In the genomic region with DNA sequence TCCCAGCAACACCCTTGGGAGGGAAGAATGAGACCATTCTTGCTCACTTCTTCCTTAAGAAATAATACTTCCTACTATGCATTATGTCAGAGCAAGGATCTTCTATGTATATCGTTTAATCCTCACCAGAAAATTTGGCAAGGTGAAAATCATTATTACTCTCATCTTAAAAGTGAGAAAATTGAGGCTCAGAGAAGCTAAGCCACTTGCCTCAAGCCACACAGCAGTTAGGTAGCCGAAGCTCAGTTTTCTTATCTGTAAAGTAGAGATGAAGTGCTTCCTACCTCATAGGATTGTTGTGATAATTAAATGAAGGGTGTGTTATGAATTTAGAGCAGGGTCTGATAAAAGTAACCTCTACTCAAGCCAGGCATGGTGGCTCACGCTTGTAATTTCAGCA, we compare ENCODE assay signal across 27 cellular contexts.
"Had no signal": no experiment of that assay in that cellular context is flagged by ENCODE, and none has a peak within 500 bp of the region (broad histone marks: within the 10 kb centered on the region; RNA-seq: fewer than 3 reads in every experiment).

No MANE protein-coding gene starts in this region.

- H3K27ac ChIP-seq: colonic mucosa, coronary artery, dorsolateral prefrontal cortex, epithelial cell of prostate, esophagus muscularis mucosa, esophagus squamous epithelium, foreskin keratinocyte, gastrocnemius medialis, gastroesophageal sphincter, heart left ventricle, heart right ventricle had no signal

- FAIRE-seq: colon, endometrium, endothelial cell of umbilical vein, frontal cortex had no signal

- H3K36me3 ChIP-seq: colonic mucosa, esophagus muscularis mucosa, esophagus squamous epithelium, gastrocnemius medialis, gastroesophageal sphincter, heart left ventricle, heart right ventricle had no signal

- H3K27me3 ChIP-seq: colonic mucosa, dorsolateral prefrontal cortex, foreskin keratinocyte, gastrocnemius medialis had no signal

- H3K4me1 ChIP-seq: colonic mucosa, esophagus muscularis mucosa, foreskin keratinocyte, gastrocnemius medialis, gastroesophageal sphincter had no signal

- DNase-seq: colonic mucosa; cortex of kidney; dermis blood vessel endothelial cell; dorsolateral prefrontal cortex; effector CD4-positive, alpha-beta T cell; effector CD8-positive, alpha-beta T cell; effector memory CD4-positive, alpha-beta T cell; effector memory CD8-positive, alpha-beta T cell; erythroblast; esophagus squamous epithelium; foreskin fibroblast; foreskin keratinocyte; foreskin melanocyte; gastrocnemius medialis; glutamatergic neuron; head of caudate nucleus; heart left ventricle; heart right ventricle had no signal

- ATAC-seq: effector memory CD8-positive, alpha-beta T cell; esophagus mucosa; foreskin keratinocyte; gastrocnemius medialis; gastroesophageal sphincter; heart left ventricle; heart right ventricle had no signal

- H3K4me3 ChIP-seq: colonic mucosa, coronary artery, dorsolateral prefrontal cortex, esophagus muscularis mucosa, esophagus squamous epithelium, gastrocnemius medialis, gastroesophageal sphincter, heart left ventricle, heart right ventricle had no signal

- H3K9me3 ChIP-seq: colonic mucosa, esophagus muscularis mucosa, esophagus squamous epithelium, gastrocnemius medialis, gastroesophageal sphincter, heart left ventricle, heart right ventricle had no signal
